12 cellular contexts compared by ENCODE assay signal in genomic region chr19:12944064-12944674, GRCh38. TPM values are rescaled to one million over a fixed set of nuclear protein-coding genes. Genes with fewer than 3 reads are reported as not detected.
DNase-seq lines count a peak whose midpoint lies in the region; ATAC-seq and TF ChIP-seq lines count a peak whose summit lies in the region.
"Had no signal": no experiment of that assay in that cellular context is flagged by ENCODE, and none has a peak within 500 bp of the region (broad histone marks: within the 10 kb centered on the region; RNA-seq: fewer than 3 reads in every experiment).

No MANE protein-coding gene starts in this region.

- H3K4me1 Mint-ChIP-seq in T-helper 1 cell treated with Interleukin-12 subunit alpha and Interleukin-12 subunit beta and Interleukin-4 antibody, amounts not matched to agents 30 μg/mL and 1 μg/mL, for 36 hours (ENCODE audit: low read depth): peaks cover 50% of the 10 kb centered on the region
- H3K4me1 Mint-ChIP-seq in stimulated activated naive B cell treated with anti-CD40 and anti-IgM and Interleukin-4, amounts not matched to agents 10 μg/mL and 1 μg/mL and 100 μg/mL, for 72 hours: peaks cover 48 to 78% of the 10 kb centered on the region in 2 donors

- CTCF ChIA-PET in Panc1 (lab: Charles Lee): no interaction called here

- POLR2A ChIA-PET in Panc1 (lab: Charles Lee): no interaction called here

- H3K4me3 ChIP-seq in Panc1 (ENCODE audit: low read depth in 2 of 2, low read length in 2 of 2): no peak overlapping the region

- peaks cover 25% of the 10 kb centered on the region for H3K4me1 ChIP-seq in Panc1 (ENCODE audit: control insufficient read depth, insufficient read depth, low read length)

- BruUV-seq in Panc1 (replicated peaks; lab: Mats Ljungman, UMichigan): no TSS peak

- H3K27me3 Mint-ChIP-seq in T-helper 1 cell treated with Interleukin-12 subunit alpha and Interleukin-12 subunit beta and Interleukin-4 antibody, amounts not matched to agents 30 μg/mL and 1 μg/mL, for 36 hours (ENCODE audit: low read depth): no peaks in the 10 kb centered on the region
- H3K27me3 Mint-ChIP-seq in stimulated activated naive B cell treated with anti-CD40 and anti-IgM and Interleukin-4, amounts not matched to agents 10 μg/mL and 1 μg/mL and 100 μg/mL, for 72 hours: no peaks in the 10 kb centered on the region

- H3K4me3 Mint-ChIP-seq in T-helper 1 cell treated with Interleukin-12 subunit alpha and Interleukin-12 subunit beta and Interleukin-4 antibody, amounts not matched to agents 30 μg/mL and 1 μg/mL, for 36 hours: no peak overlapping the region
- H3K4me3 Mint-ChIP-seq in stimulated activated naive B cell treated with anti-CD40 and anti-IgM and Interleukin-4, amounts not matched to agents 10 μg/mL and 1 μg/mL and 100 μg/mL, for 72 hours: peak overlapping the region; percentile 62 to 98

- DNase-seq in T-helper 1 cell (no peak), Panc1 (ENCODE audit: low read depth, low spot score) (no peak), epithelial cell of prostate (ENCODE audit: low read depth, low spot score) (no peak), GF-D8 (lab: John Stamatoyannopoulos, UW) (no peak)
- no peak for DNase-seq in stimulated activated naive B cell treated with anti-CD40 and anti-IgM and Interleukin-4, amounts not matched to agents 10 μg/mL and 1 μg/mL and 100 μg/mL, for 72 hours
- DNase-seq: NCI-H2227 treated with DMSO at 0.1 percent for 48 hours, spleen, SW 1271 had no signal

- in situ Hi-C loops in Panc1 (cut with HindIII; ENCODE audit: low pct_unique_long_range_greater_than_20kb, low sequenced_read_pairs): no loop called here

- H3K27ac Mint-ChIP-seq in T-helper 1 cell treated with Interleukin-12 subunit alpha and Interleukin-12 subunit beta and Interleukin-4 antibody, amounts not matched to agents 30 μg/mL and 1 μg/mL, for 36 hours: peak overlapping the region; percentile 67
- H3K27ac Mint-ChIP-seq in stimulated activated naive B cell treated with anti-CD40 and anti-IgM and Interleukin-4, amounts not matched to agents 10 μg/mL and 1 μg/mL and 100 μg/mL, for 72 hours: peak overlapping the region; percentile 99

- H3K36me3 Mint-ChIP-seq in T-helper 1 cell treated with Interleukin-12 subunit alpha and Interleukin-12 subunit beta and Interleukin-4 antibody, amounts not matched to agents 30 μg/mL and 1 μg/mL, for 36 hours (ENCODE audit: low read depth): peaks cover 74% of the 10 kb centered on the region
- H3K36me3 Mint-ChIP-seq in stimulated activated naive B cell treated with anti-CD40 and anti-IgM and Interleukin-4, amounts not matched to agents 10 μg/mL and 1 μg/mL and 100 μg/mL, for 72 hours: peaks cover 65 to 75% of the 10 kb centered on the region in 2 donors

- no peak for TF ChIP-seq CTCF in Panc1 (IDR thresholded peaks at IDR 0.05)

- no peaks in the 10 kb centered on the region for H3K9me3 ChIP-seq in Panc1 (ENCODE audit: control insufficient read depth, insufficient read depth, low read depth, low read length)
- H3K9me3 ChIP-seq: spleen had no signal

- ATAC-seq in Panc1: no peak
- no peak for ATAC-seq in stimulated activated naive B cell treated with anti-CD40 and anti-IgM and Interleukin-4, amounts not matched to agents 10 μg/mL and 1 μg/mL and 100 μg/mL, for 72 hours (replicated peaks)
- ATAC-seq in HG02571 (IDR thresholded peaks at IDR 0.05; ENCODE audit: unreplicated experiment): no peak
- no peak for ATAC-seq in GM21576 (IDR thresholded peaks at IDR 0.05; ENCODE audit: unreplicated experiment)

- H3K9me3 Mint-ChIP-seq in T-helper 1 cell treated with Interleukin-12 subunit alpha and Interleukin-12 subunit beta and Interleukin-4 antibody, amounts not matched to agents 30 μg/mL and 1 μg/mL, for 36 hours: no peaks in the 10 kb centered on the region
- peaks cover 0 to 1% of the 10 kb centered on the region in 2 donors for H3K9me3 Mint-ChIP-seq in stimulated activated naive B cell treated with anti-CD40 and anti-IgM and Interleukin-4, amounts not matched to agents 10 μg/mL and 1 μg/mL and 100 μg/mL, for 72 hours

- intact Hi-C loops in Panc1 (cut with micrococcal nuclease; ENCODE audit: unreplicated experiment): no loop called here

- H3K27ac ChIP-seq in Panc1 (ENCODE audit: low read length) (peak overlapping the region; percentile 57; the same call in 1 of the 2 replicates), epithelial cell of prostate (peak overlapping the region; percentile 95)

- H3K27me3 ChIP-seq in Panc1 (ENCODE audit: control insufficient read depth, insufficient read depth, low read length): no peaks in the 10 kb centered on the region
- H3K27me3 ChIP-seq: spleen had no signal

- peaks cover 23% of the 10 kb centered on the region for H3K36me3 ChIP-seq in Panc1 (ENCODE audit: control insufficient read depth, insufficient read depth, low read length)

RNA-seq across cellular contexts. Expression of gene RAD23A, which starts 1.5 kb away (rescaled TPM):
- total RNA-seq in Panc1 (2021; ENCODE audit: unreplicated experiment): 111 TPM
- 173 TPM for polyA plus RNA-seq in Panc1 (2012; ENCODE audit: insufficient read length)

RNA-seq across cellular contexts. Expression of gene CALR, which starts 5.8 kb away (rescaled TPM):
- total RNA-seq in Panc1 (2021; ENCODE audit: unreplicated experiment): 1,060 TPM
- 775 TPM for polyA plus RNA-seq in Panc1 (2012; ENCODE audit: insufficient read length)

RNA-seq across cellular contexts. Expression of gene FARSA, which starts 10.7 kb away (rescaled TPM):
- 80.3 TPM for total RNA-seq in Panc1 (2021; ENCODE audit: unreplicated experiment)
- 73.4 TPM for polyA plus RNA-seq in Panc1 (2012; ENCODE audit: insufficient read length)

RNA-seq across cellular contexts. Expression of gene GADD45GIP1, which starts 12.9 kb away (rescaled TPM):
- 36.7 TPM for total RNA-seq in Panc1 (2021; ENCODE audit: unreplicated experiment)
- 86.1 TPM for polyA plus RNA-seq in Panc1 (2012; ENCODE audit: insufficient read length)

RNA-seq across cellular contexts. Expression of gene SYCE2, which starts 25.1 kb away (rescaled TPM):
- 1.6 TPM for total RNA-seq in Panc1 (2021; ENCODE audit: unreplicated experiment)
- polyA plus RNA-seq in Panc1 (2012; ENCODE audit: insufficient read length): 1.7 TPM
- total RNA-seq: subcutaneous adipose tissue had no signal
